In genomic region chr2:231715988-231716616, GRCh38 we compare ENCODE assay signal across 10 cellular contexts. TPM values are rescaled to one million over a fixed set of nuclear protein-coding genes. Genes with fewer than 3 reads are reported as not detected.
DNase-seq lines count a peak whose midpoint lies in the region; ATAC-seq and TF ChIP-seq lines count a peak whose summit lies in the region.
"Had no signal": no experiment of that assay in that cellular context is flagged by ENCODE, and none has a peak within 500 bp of the region (broad histone marks: within the 10 kb centered on the region; RNA-seq: fewer than 3 reads in every experiment).

No MANE protein-coding gene starts in this region.

- DNase-seq in Daoy (ENCODE audit: low read depth) (peak; percentile 28), left colon (no peak), D341Med (ENCODE audit: low spot score) (no peak), NCI-H1092 (lab: John Stamatoyannopoulos, UW) (no peak), medulla oblongata (ENCODE audit: extremely low spot score) (no peak)
- DNase-seq in natural killer cell treated with Interleukin-12 subunit alpha and Interleukin-12 subunit beta and Interleukin-15 and Interleukin-18, amount 100 ng/mL, for 72 hours (ENCODE audit: low spot score), result no peak
- DNase-seq: activated CD4-positive, alpha-beta T cell treated with anti-CD3 and anti-CD28 coated beads, Interleukin-2, amount 10 ng/mL, durations not matched to agents 7 days and 5 days; cortex of kidney had no signal

- peak overlapping the region; percentile 24 for H3K27ac ChIP-seq in HUES48 (ENCODE audit: low read depth, low read length)

- H3K27me3 Mint-ChIP-seq in brain, result peaks cover 2% of the 10 kb centered on the region
- H3K27me3 Mint-ChIP-seq in natural killer cell treated with Interleukin-12 subunit alpha and Interleukin-12 subunit beta and Interleukin-15 and Interleukin-18, amount 100 ng/mL, for 72 hours, result no peaks in the 10 kb centered on the region
- H3K27me3 Mint-ChIP-seq: activated CD4-positive, alpha-beta T cell treated with anti-CD3 and anti-CD28 coated beads, Interleukin-2, amount 10 ng/mL, durations not matched to agents 7 days and 5 days had no signal

- H3K4me3 Mint-ChIP-seq in brain, result peak overlapping the region in 2 of 5 experiments; percentile 51 to 80
- H3K4me3 Mint-ChIP-seq in natural killer cell treated with Interleukin-12 subunit alpha and Interleukin-12 subunit beta and Interleukin-15 and Interleukin-18, amount 100 ng/mL, for 72 hours, result peak overlapping the region; percentile 11
- H3K4me3 Mint-ChIP-seq: activated CD4-positive, alpha-beta T cell treated with anti-CD3 and anti-CD28 coated beads, Interleukin-2, amount 10 ng/mL, durations not matched to agents 7 days and 5 days had no signal

- peak overlapping the region; percentile 31 to 88 (median 75) for H3K27ac Mint-ChIP-seq in brain
- H3K27ac Mint-ChIP-seq in natural killer cell treated with Interleukin-12 subunit alpha and Interleukin-12 subunit beta and Interleukin-15 and Interleukin-18, amount 100 ng/mL, for 72 hours, result peak overlapping the region; percentile 31 to 43
- H3K27ac Mint-ChIP-seq: activated CD4-positive, alpha-beta T cell treated with anti-CD3 and anti-CD28 coated beads, Interleukin-2, amount 10 ng/mL, durations not matched to agents 7 days and 5 days had no signal

- peaks cover 44% of the 10 kb centered on the region for H3K4me1 Mint-ChIP-seq in brain
- H3K4me1 Mint-ChIP-seq in natural killer cell treated with Interleukin-12 subunit alpha and Interleukin-12 subunit beta and Interleukin-15 and Interleukin-18, amount 100 ng/mL, for 72 hours (ENCODE audit: low read depth in 2 of 2), result peaks cover 36% of the 10 kb centered on the region in 2 donors

- peaks cover 24% of the 10 kb centered on the region for H3K36me3 Mint-ChIP-seq in brain
- peaks cover 15% of the 10 kb centered on the region for H3K36me3 Mint-ChIP-seq in natural killer cell treated with Interleukin-12 subunit alpha and Interleukin-12 subunit beta and Interleukin-15 and Interleukin-18, amount 100 ng/mL, for 72 hours

- no peak for ATAC-seq in natural killer cell treated with Interleukin-12 subunit alpha and Interleukin-12 subunit beta and Interleukin-15 and Interleukin-18, amount 100 ng/mL, for 72 hours
- ATAC-seq in left colon, result no peak

- peaks cover 20% of the 10 kb centered on the region for H3K36me3 ChIP-seq in HUES48 (ENCODE audit: control insufficient read depth, insufficient read depth, low read length)

- intact Hi-C loops in left colon (cut with DNase I, micrococcal nuclease), result loop anchor here (2.0 to 10.0 kb wide), 2 partner anchors 37 to 111 kb away; no protein-coding TSS in a partner anchor

- TF ChIP-seq CTCF in brain (conservative IDR thresholded peaks at IDR 0.05), result no peak

- H3K4me1 ChIP-seq in HUES48 (ENCODE audit: control insufficient read depth, insufficient read depth, low read length), result peaks cover 21% of the 10 kb centered on the region; the same call in 1 of the 2 replicates

- no peaks in the 10 kb centered on the region for H3K27me3 ChIP-seq in HUES48 (ENCODE audit: control insufficient read depth, insufficient read depth, low read length)

- H3K9ac ChIP-seq in HUES48 (ENCODE audit: low read depth, low read length), result no peak overlapping the region

- H3K9me3 Mint-ChIP-seq in brain, result peaks cover 0 to 3% (median 0%) of the 10 kb centered on the region in 5 experiments
- no peaks in the 10 kb centered on the region for H3K9me3 Mint-ChIP-seq in natural killer cell treated with Interleukin-12 subunit alpha and Interleukin-12 subunit beta and Interleukin-15 and Interleukin-18, amount 100 ng/mL, for 72 hours
- H3K9me3 Mint-ChIP-seq: activated CD4-positive, alpha-beta T cell treated with anti-CD3 and anti-CD28 coated beads, Interleukin-2, amount 10 ng/mL, durations not matched to agents 7 days and 5 days had no signal

- no peak overlapping the region for H3K4me3 ChIP-seq in HUES48 (ENCODE audit: low read depth, low read length)

- no peaks in the 10 kb centered on the region for H3K9me3 ChIP-seq in HUES48 (ENCODE audit: control insufficient read depth, insufficient read depth, low read length)

RNA-seq across cellular contexts. Expression of gene PTMA, which starts 7.8 kb away (rescaled TPM):
- 969 and 1,053 TPM in 2 replicates for total RNA-seq in Daoy (2014; rRNA removed; shearing (Covaris generic))
- 2,636 TPM for polyA plus RNA-seq in brain (ENCODE audit: insufficient read depth, low read depth, low replicate concordance)
- total RNA-seq in natural killer cell treated with Interleukin-12 subunit alpha and Interleukin-12 subunit beta and Interleukin-15 and Interleukin-18, amount 100 ng/mL, for 72 hours, result 1,000 to 10,000 TPM; 1,013 to 1,764 TPM
- total RNA-seq in left colon, result 100 to 1,000 TPM; 775 to 846 TPM
